ENCODE assay signal across 8 cellular contexts in genomic region chr12:47080725-47081502, GRCh38. TPM values are rescaled to one million over a fixed set of nuclear protein-coding genes. Genes with fewer than 3 reads are reported as not detected.
DNase-seq lines count a peak whose midpoint lies in the region; ATAC-seq and TF ChIP-seq lines count a peak whose summit lies in the region.

No MANE protein-coding gene starts in this region.

- no peaks in the 10 kb centered on the region for H3K36me3 ChIP-seq in esophagus muscularis mucosa
- no peaks in the 10 kb centered on the region for H3K36me3 ChIP-seq in thoracic aorta

- peaks cover 14 to 48% (median 27%) of the 10 kb centered on the region in 4 donors for H3K4me1 ChIP-seq in esophagus muscularis mucosa
- peaks cover 30 to 73% of the 10 kb centered on the region in 2 donors for H3K4me1 ChIP-seq in thoracic aorta (ENCODE audit: control insufficient read depth in 1 of 2, low read depth in 2 of 2)

- WGBS in esophagus muscularis mucosa: 16% methylated on average over 26 of the region's 26 CpGs

- H3K27ac ChIP-seq in esophagus muscularis mucosa (replicated peaks in 1 of 4): peak overlapping the region; percentile 84 to 90 (median 87)
- H3K27ac ChIP-seq in thoracic aorta: peak overlapping the region; percentile 96 to 98

- H3K4me3 ChIP-seq in esophagus muscularis mucosa (peak overlapping the region; percentile 84 to 87 (median 84)), thoracic aorta (peak overlapping the region; percentile 95)

- H3K9me3 Mint-ChIP-seq in natural killer cell: no peaks in the 10 kb centered on the region

- H3K4me3 Mint-ChIP-seq in natural killer cell: peak overlapping the region; percentile 100

- H3K9me3 ChIP-seq in esophagus muscularis mucosa (no peaks in the 10 kb centered on the region), thoracic aorta (no peaks in the 10 kb centered on the region)

- H3K27me3 Mint-ChIP-seq in natural killer cell (ENCODE audit: low read depth in 2 of 2): no peaks in the 10 kb centered on the region

- no peak for TF ChIP-seq EP300 in esophagus muscularis mucosa (IDR thresholded peaks at IDR 0.05)

- intact Hi-C loops in esophagus muscularis mucosa (cut with DNase I): no loop called here
- intact Hi-C loops in natural killer cell (cut with micrococcal nuclease): loop anchor here (1.0 to 5.0 kb wide), 3 partner anchors 111 to 310 kb away; no protein-coding TSS in a partner anchor

- peak overlapping the region; percentile 82 to 95 for H3K27ac Mint-ChIP-seq in natural killer cell

- no peaks in the 10 kb centered on the region for H3K36me3 Mint-ChIP-seq in natural killer cell

- TF ChIP-seq CTCF in esophagus muscularis mucosa (IDR thresholded peaks at IDR 0.05) (no peak), natural killer cell (IDR thresholded peaks at IDR 0.05) (no peak), thoracic aorta (IDR thresholded peaks at IDR 0.05) (no peak)

- TF ChIP-seq POLR2A in esophagus muscularis mucosa (IDR thresholded peaks at IDR 0.05; ENCODE audit: low read depth): no peak

- peaks cover 68% of the 10 kb centered on the region in 2 donors for H3K4me1 Mint-ChIP-seq in natural killer cell

- peak; percentile 35 to 57 (median 39) for ATAC-seq in natural killer cell
- no peak for ATAC-seq in thoracic aorta (ENCODE audit: insufficient number of reproducible peaks, low FRiP score, low read depth)
- no peak for ATAC-seq in HG03135 (IDR thresholded peaks at IDR 0.05; ENCODE audit: unreplicated experiment)
- ATAC-seq in HG02870 (IDR thresholded peaks at IDR 0.05; ENCODE audit: unreplicated experiment): no peak

- DNase-seq in EH (ENCODE audit: low read depth): peak; percentile 74
- peak; percentile 65 for DNase-seq in NCI-H460 (ENCODE audit: extremely low read depth, low read depth)
- peak; percentile 51 for DNase-seq in activated T-cell treated with anti-CD3 and anti-CD28 coated beads for 4 hours
- DNase-seq in esophagus muscularis mucosa (ENCODE audit: extremely low spot score): no peak
- DNase-seq in natural killer cell: peak; percentile 31
- no peak for DNase-seq in thoracic aorta (ENCODE audit: low spot score)

- H3K27me3 ChIP-seq in esophagus muscularis mucosa (no peaks in the 10 kb centered on the region), thoracic aorta (replicated peaks; ENCODE audit: insufficient read depth) (no peaks in the 10 kb centered on the region)

RNA-seq across cellular contexts. Expression of gene AMIGO2, which starts 1.2 kb away (rescaled TPM):
- total RNA-seq in NCI-H460 (2014; rRNA removed; shearing (Covaris generic)): 14.9 and 17.4 TPM in 2 replicates
- polyA plus RNA-seq in NCI-H460 (2014; cell fraction: nucleus; rRNA removed): 10.2 and 13.6 TPM in 2 replicates
- total RNA-seq in esophagus muscularis mucosa (1 to 10 TPM; 2.1 to 4.5 (median 3.7) TPM), natural killer cell (1 to 10 TPM; 8.0 to 9.9 (median 8.1) TPM), thoracic aorta (10 to 100 TPM; 10.9 to 32.1 TPM)

RNA-seq across cellular contexts. Expression of gene PCED1B, which starts 1.5 kb away (rescaled TPM):
- 1.8 and 2.5 TPM in 2 replicates for total RNA-seq in NCI-H460 (2014; rRNA removed; shearing (Covaris generic))
- polyA plus RNA-seq in NCI-H460 (2014; cell fraction: nucleus; rRNA removed): 2.7 and 4.9 TPM in 2 replicates
- total RNA-seq in esophagus muscularis mucosa (1 to 10 TPM in 2 of 4 donors, under 1 TPM in 2; 0.92 to 2.1 (median 1.1) TPM), natural killer cell (10 to 100 TPM; 30.2 to 35.9 (median 33.3) TPM), thoracic aorta (10 to 100 TPM in 1 of 2 donors, 1 to 10 TPM in 1; 6.6 to 12.3 TPM)

Comparison
In these comparisons a context has a peak if more than half of its experiments do, and no peak if none do; other contexts are left out.
1. DNase-seq: peak in EH (single experiment), NCI-H460 (single experiment), activated T-cell treated with anti-CD3 and anti-CD28 coated beads for 4 hours (single experiment) and natural killer cell (single experiment); none in esophagus muscularis mucosa (single experiment) and thoracic aorta (single experiment).
2. ATAC-seq: peak in natural killer cell (3 of 3); none in thoracic aorta (single experiment), HG03135 (single experiment) and HG02870 (single experiment).